1 cellular context compared by ENCODE assay signal in genomic region chr4:98466868-98467599, GRCh38.
TF ChIP-seq lines count a peak whose summit lies in the region.

No MANE protein-coding gene starts in this region.

TF ChIP-seq in GM23338, 12 proteins besides CTCF, POLR2A, EP300 and RAD21 (continued from another document):
- TF ChIP-seq ZNF462 (CRISPR knock-in tag; IDR thresholded peaks at IDR 0.05) (no peak), STAT1 (IDR thresholded peaks at IDR 0.05; ENCODE audit: unreplicated experiment) (no peak), EZH2 (IDR thresholded peaks at IDR 0.05; ENCODE audit: low read depth, unreplicated experiment) (no peak), ZNF331 (CRISPR knock-in tag; IDR thresholded peaks at IDR 0.05; ENCODE audit: low read depth) (no peak), NANOG (IDR thresholded peaks at IDR 0.05; ENCODE audit: borderline replicate concordance) (no peak), POLR2AphosphoS5 (IDR thresholded peaks at IDR 0.05; ENCODE audit: low read depth) (no peak), CREB1 (CRISPR knock-in tag; IDR thresholded peaks at IDR 0.05; ENCODE audit: low read depth) (no peak), ZNF114 (CRISPR knock-in tag; IDR thresholded peaks at IDR 0.05) (no peak), EZH2phosphoT487 (IDR thresholded peaks at IDR 0.05; ENCODE audit: unreplicated experiment) (no peak)
- TF ChIP-seq, protein P1, sequence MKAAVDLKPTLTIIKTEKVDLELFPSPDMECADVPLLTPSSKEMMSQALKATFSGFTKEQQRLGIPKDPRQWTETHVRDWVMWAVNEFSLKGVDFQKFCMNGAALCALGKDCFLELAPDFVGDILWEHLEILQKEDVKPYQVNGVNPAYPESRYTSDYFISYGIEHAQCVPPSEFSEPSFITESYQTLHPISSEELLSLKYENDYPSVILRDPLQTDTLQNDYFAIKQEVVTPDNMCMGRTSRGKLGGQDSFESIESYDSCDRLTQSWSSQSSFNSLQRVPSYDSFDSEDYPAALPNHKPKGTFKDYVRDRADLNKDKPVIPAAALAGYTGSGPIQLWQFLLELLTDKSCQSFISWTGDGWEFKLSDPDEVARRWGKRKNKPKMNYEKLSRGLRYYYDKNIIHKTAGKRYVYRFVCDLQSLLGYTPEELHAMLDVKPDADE (IDR thresholded peaks at IDR 0.05): no peak
- TF ChIP-seq, protein P2, sequence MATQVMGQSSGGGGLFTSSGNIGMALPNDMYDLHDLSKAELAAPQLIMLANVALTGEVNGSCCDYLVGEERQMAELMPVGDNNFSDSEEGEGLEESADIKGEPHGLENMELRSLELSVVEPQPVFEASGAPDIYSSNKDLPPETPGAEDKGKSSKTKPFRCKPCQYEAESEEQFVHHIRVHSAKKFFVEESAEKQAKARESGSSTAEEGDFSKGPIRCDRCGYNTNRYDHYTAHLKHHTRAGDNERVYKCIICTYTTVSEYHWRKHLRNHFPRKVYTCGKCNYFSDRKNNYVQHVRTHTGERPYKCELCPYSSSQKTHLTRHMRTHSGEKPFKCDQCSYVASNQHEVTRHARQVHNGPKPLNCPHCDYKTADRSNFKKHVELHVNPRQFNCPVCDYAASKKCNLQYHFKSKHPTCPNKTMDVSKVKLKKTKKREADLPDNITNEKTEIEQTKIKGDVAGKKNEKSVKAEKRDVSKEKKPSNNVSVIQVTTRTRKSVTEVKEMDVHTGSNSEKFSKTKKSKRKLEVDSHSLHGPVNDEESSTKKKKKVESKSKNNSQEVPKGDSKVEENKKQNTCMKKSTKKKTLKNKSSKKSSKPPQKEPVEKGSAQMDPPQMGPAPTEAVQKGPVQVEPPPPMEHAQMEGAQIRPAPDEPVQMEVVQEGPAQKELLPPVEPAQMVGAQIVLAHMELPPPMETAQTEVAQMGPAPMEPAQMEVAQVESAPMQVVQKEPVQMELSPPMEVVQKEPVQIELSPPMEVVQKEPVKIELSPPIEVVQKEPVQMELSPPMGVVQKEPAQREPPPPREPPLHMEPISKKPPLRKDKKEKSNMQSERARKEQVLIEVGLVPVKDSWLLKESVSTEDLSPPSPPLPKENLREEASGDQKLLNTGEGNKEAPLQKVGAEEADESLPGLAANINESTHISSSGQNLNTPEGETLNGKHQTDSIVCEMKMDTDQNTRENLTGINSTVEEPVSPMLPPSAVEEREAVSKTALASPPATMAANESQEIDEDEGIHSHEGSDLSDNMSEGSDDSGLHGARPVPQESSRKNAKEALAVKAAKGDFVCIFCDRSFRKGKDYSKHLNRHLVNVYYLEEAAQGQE (IDR thresholded peaks at IDR 0.05; ENCODE audit: unreplicated experiment): no peak
TF ChIP-seq in GM23338: peak in this region for 0.
